In the genomic region with DNA sequence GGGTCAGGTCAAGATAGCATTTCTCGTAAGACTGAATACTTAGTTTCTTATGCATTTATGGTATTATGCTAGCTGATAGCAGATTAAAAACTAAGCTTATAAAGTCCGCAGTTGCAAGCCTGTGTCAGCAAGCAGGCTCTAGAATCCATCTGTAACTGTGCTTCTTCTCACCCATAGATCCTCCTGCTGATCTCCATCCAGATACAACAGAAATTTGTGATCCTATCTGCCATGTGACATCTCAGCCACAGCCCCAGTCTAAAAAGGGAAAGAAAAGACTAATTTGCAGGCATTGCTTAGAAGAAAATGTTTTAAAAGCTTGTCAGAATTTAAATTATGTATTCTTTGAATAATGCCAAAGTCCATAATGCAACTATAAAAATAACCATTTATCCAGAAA, we compare ENCODE assay signal across 1 cellular context.
TF ChIP-seq lines count a peak whose summit lies in the region.

No MANE protein-coding gene starts in this region.

TF ChIP-seq in GM23338, 12 proteins besides CTCF, POLR2A, EP300 and RAD21 (continued from another document):
- TF ChIP-seq, protein P1, sequence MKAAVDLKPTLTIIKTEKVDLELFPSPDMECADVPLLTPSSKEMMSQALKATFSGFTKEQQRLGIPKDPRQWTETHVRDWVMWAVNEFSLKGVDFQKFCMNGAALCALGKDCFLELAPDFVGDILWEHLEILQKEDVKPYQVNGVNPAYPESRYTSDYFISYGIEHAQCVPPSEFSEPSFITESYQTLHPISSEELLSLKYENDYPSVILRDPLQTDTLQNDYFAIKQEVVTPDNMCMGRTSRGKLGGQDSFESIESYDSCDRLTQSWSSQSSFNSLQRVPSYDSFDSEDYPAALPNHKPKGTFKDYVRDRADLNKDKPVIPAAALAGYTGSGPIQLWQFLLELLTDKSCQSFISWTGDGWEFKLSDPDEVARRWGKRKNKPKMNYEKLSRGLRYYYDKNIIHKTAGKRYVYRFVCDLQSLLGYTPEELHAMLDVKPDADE (IDR thresholded peaks at IDR 0.05), result no peak
- TF ChIP-seq ZNF331 (CRISPR knock-in tag; IDR thresholded peaks at IDR 0.05; ENCODE audit: low read depth) (no peak), POLR2AphosphoS5 (IDR thresholded peaks at IDR 0.05; ENCODE audit: low read depth) (no peak), JUNB (IDR thresholded peaks at IDR 0.05; ENCODE audit: unreplicated experiment) (no peak)
- TF ChIP-seq, protein P2, sequence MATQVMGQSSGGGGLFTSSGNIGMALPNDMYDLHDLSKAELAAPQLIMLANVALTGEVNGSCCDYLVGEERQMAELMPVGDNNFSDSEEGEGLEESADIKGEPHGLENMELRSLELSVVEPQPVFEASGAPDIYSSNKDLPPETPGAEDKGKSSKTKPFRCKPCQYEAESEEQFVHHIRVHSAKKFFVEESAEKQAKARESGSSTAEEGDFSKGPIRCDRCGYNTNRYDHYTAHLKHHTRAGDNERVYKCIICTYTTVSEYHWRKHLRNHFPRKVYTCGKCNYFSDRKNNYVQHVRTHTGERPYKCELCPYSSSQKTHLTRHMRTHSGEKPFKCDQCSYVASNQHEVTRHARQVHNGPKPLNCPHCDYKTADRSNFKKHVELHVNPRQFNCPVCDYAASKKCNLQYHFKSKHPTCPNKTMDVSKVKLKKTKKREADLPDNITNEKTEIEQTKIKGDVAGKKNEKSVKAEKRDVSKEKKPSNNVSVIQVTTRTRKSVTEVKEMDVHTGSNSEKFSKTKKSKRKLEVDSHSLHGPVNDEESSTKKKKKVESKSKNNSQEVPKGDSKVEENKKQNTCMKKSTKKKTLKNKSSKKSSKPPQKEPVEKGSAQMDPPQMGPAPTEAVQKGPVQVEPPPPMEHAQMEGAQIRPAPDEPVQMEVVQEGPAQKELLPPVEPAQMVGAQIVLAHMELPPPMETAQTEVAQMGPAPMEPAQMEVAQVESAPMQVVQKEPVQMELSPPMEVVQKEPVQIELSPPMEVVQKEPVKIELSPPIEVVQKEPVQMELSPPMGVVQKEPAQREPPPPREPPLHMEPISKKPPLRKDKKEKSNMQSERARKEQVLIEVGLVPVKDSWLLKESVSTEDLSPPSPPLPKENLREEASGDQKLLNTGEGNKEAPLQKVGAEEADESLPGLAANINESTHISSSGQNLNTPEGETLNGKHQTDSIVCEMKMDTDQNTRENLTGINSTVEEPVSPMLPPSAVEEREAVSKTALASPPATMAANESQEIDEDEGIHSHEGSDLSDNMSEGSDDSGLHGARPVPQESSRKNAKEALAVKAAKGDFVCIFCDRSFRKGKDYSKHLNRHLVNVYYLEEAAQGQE (IDR thresholded peaks at IDR 0.05; ENCODE audit: unreplicated experiment), result no peak
